Comparison of ENCODE assay signal across 18 cellular contexts in genomic region chr7:45689797-45690761, GRCh38.
DNase-seq lines count a peak whose midpoint lies in the region; ATAC-seq and TF ChIP-seq lines count a peak whose summit lies in the region.
"Had no signal": no experiment of that assay in that cellular context is flagged by ENCODE, and none has a peak within 500 bp of the region (broad histone marks: within the 10 kb centered on the region; RNA-seq: fewer than 3 reads in every experiment).

No MANE protein-coding gene starts in this region.

- H3K4me1 ChIP-seq in endodermal cell (ENCODE audit: control insufficient read depth, insufficient read depth, low read length) (no peaks in the 10 kb centered on the region), mesodermal cell (ENCODE audit: control insufficient read depth, insufficient read depth, low read length, poor library complexity, severe bottlenecking) (peaks cover 15% of the 10 kb centered on the region), suprapubic skin (no peaks in the 10 kb centered on the region)
- H3K4me1 ChIP-seq: gastrocnemius medialis had no signal

- no peak for TF ChIP-seq CTCF in endodermal cell (conservative IDR thresholded peaks at IDR 0.05)
- TF ChIP-seq CTCF in suprapubic skin (IDR thresholded peaks at IDR 0.05), result no peak

- H3K9ac ChIP-seq in endodermal cell (ENCODE audit: extremely low read depth, low read length, poor library complexity, severe bottlenecking), result no peak overlapping the region

- H3K27me3 Mint-ChIP-seq in activated CD4-positive, alpha-beta memory T cell treated with anti-CD3 and anti-CD28 coated beads, Interleukin-2, amount 10 ng/mL, durations not matched to agents 7 days and 5 days, result no peaks in the 10 kb centered on the region
- no peaks in the 10 kb centered on the region for H3K27me3 Mint-ChIP-seq in activated CD4-positive, alpha-beta memory T cell treated with anti-CD3 and anti-CD28 coated beads for 36 hours
- H3K27me3 Mint-ChIP-seq in endodermal cell (ENCODE audit: insufficient read depth), result no peaks in the 10 kb centered on the region

- H3K36me3 Mint-ChIP-seq in activated CD4-positive, alpha-beta memory T cell treated with anti-CD3 and anti-CD28 coated beads, Interleukin-2, amount 10 ng/mL, durations not matched to agents 7 days and 5 days (ENCODE audit: low read depth), result no peaks in the 10 kb centered on the region
- H3K36me3 Mint-ChIP-seq in activated CD4-positive, alpha-beta memory T cell treated with anti-CD3 and anti-CD28 coated beads for 36 hours, result no peaks in the 10 kb centered on the region
- H3K36me3 Mint-ChIP-seq in endodermal cell (ENCODE audit: low read depth), result no peaks in the 10 kb centered on the region
- H3K36me3 Mint-ChIP-seq: mesothelial cell of epicardium had no signal

- H3K4me3 Mint-ChIP-seq in activated CD4-positive, alpha-beta memory T cell treated with anti-CD3 and anti-CD28 coated beads, Interleukin-2, amount 10 ng/mL, durations not matched to agents 7 days and 5 days, result no peak overlapping the region
- no peak overlapping the region for H3K4me3 Mint-ChIP-seq in activated CD4-positive, alpha-beta memory T cell treated with anti-CD3 and anti-CD28 coated beads for 36 hours
- no peak overlapping the region for H3K4me3 Mint-ChIP-seq in endodermal cell
- H3K4me3 Mint-ChIP-seq: mesothelial cell of epicardium had no signal

- no peaks in the 10 kb centered on the region for H3K9me3 Mint-ChIP-seq in activated CD4-positive, alpha-beta memory T cell treated with anti-CD3 and anti-CD28 coated beads, Interleukin-2, amount 10 ng/mL, durations not matched to agents 7 days and 5 days
- H3K9me3 Mint-ChIP-seq in activated CD4-positive, alpha-beta memory T cell treated with anti-CD3 and anti-CD28 coated beads for 36 hours, result no peaks in the 10 kb centered on the region
- no peaks in the 10 kb centered on the region for H3K9me3 Mint-ChIP-seq in endodermal cell

- H3K27me3 ChIP-seq in endodermal cell (ENCODE audit: control insufficient read depth, insufficient read depth, low read length, poor library complexity, severe bottlenecking) (no peaks in the 10 kb centered on the region), suprapubic skin (no peaks in the 10 kb centered on the region)
- H3K27me3 ChIP-seq: gastrocnemius medialis had no signal

- intact Hi-C loops in activated CD4-positive, alpha-beta memory T cell treated with anti-CD3 and anti-CD28 coated beads for 36 hours (cut with micrococcal nuclease), result no loop called here

- H3K27ac ChIP-seq in endodermal cell (ENCODE audit: low read depth, low read length), result no peak overlapping the region
- peak overlapping the region; percentile 64 for H3K27ac ChIP-seq in mesodermal cell (ENCODE audit: low read depth, low read length, severe bottlenecking)
- H3K27ac ChIP-seq in suprapubic skin, result no peak overlapping the region
- H3K27ac ChIP-seq: gastrocnemius medialis, HL-60 had no signal

- H3K9me3 ChIP-seq in endodermal cell (ENCODE audit: control insufficient read depth, low read length) (no peaks in the 10 kb centered on the region), mesodermal cell (ENCODE audit: control insufficient read depth, low read length) (no peaks in the 10 kb centered on the region), suprapubic skin (no peaks in the 10 kb centered on the region)
- H3K9me3 ChIP-seq: gastrocnemius medialis had no signal

- H3K4me1 Mint-ChIP-seq in activated CD4-positive, alpha-beta memory T cell treated with anti-CD3 and anti-CD28 coated beads, Interleukin-2, amount 10 ng/mL, durations not matched to agents 7 days and 5 days, result peaks cover 4% of the 10 kb centered on the region
- H3K4me1 Mint-ChIP-seq in activated CD4-positive, alpha-beta memory T cell treated with anti-CD3 and anti-CD28 coated beads for 36 hours (ENCODE audit: low read depth), result no peaks in the 10 kb centered on the region
- peaks cover 6% of the 10 kb centered on the region for H3K4me1 Mint-ChIP-seq in endodermal cell
- H3K4me1 Mint-ChIP-seq: mesothelial cell of epicardium had no signal

- POLR2A ChIA-PET in activated CD4-positive, alpha-beta memory T cell treated with anti-CD3 and anti-CD28 coated beads, Interleukin-2, amount 10 ng/mL, durations not matched to agents 7 days and 5 days (lab: Charles Lee), result no interaction called here
- POLR2A ChIA-PET in activated CD4-positive, alpha-beta memory T cell treated with anti-CD3 and anti-CD28 coated beads for 36 hours (lab: Charles Lee), result no interaction called here

- H3K4me3 ChIP-seq in endodermal cell (ENCODE audit: low read length) (no peak overlapping the region), mesodermal cell (ENCODE audit: extremely low read depth, insufficient read depth, low read length, poor library complexity, severe bottlenecking) (no peak overlapping the region), suprapubic skin (no peak overlapping the region)
- H3K4me3 ChIP-seq: gastrocnemius medialis had no signal

- TF ChIP-seq POLR2A in suprapubic skin (IDR thresholded peaks at IDR 0.05), result no peak

- TF ChIP-seq EP300 in suprapubic skin (IDR thresholded peaks at IDR 0.05), result no peak

- CTCF ChIA-PET in activated CD4-positive, alpha-beta memory T cell treated with anti-CD3 and anti-CD28 coated beads, Interleukin-2, amount 10 ng/mL, durations not matched to agents 7 days and 5 days (lab: Charles Lee), result no interaction called here
- CTCF ChIA-PET in activated CD4-positive, alpha-beta memory T cell treated with anti-CD3 and anti-CD28 coated beads for 36 hours (lab: Charles Lee), result no interaction called here

- DNase-seq in activated CD4-positive, alpha-beta memory T cell treated with anti-CD3 and anti-CD28 coated beads, Interleukin-2, amount 10 ng/mL, durations not matched to agents 7 days and 5 days, result peak; percentile 14
- no peak for DNase-seq in activated CD4-positive, alpha-beta memory T cell treated with anti-CD3 and anti-CD28 coated beads for 36 hours
- DNase-seq in endodermal cell, result peak; percentile 30
- peak; percentile 49 to 72 for DNase-seq in suprapubic skin (ENCODE audit: low spot score in 2 of 2)
- no peak for DNase-seq in ureter (ENCODE audit: low spot score)
- no peak for DNase-seq in kidney tubule cell (ENCODE audit: low spot score)
- DNase-seq: activated effector memory CD4-positive, alpha-beta T cell treated with anti-CD3 and anti-CD28 coated beads, Interleukin-2, amount 50 U/mL, for 16 hours; gastrocnemius medialis; NCI-H1092 treated with DMSO at 0.1 percent for 48 hours; NCI-H2171 treated with DMSO at 0.1 percent for 48 hours; NCI-H82; nucleus accumbens; small intestine had no signal

- 92 to 94% methylated on average over 10 to 15 of the region's 15 CpGs for WGBS in endodermal cell (ENCODE audit: insufficient coverage in 1 of 2, insufficient read length in 1 of 2), 2 experiments
- 92 to 95% methylated on average over 13 to 15 of the region's 15 CpGs for WGBS in mesodermal cell (ENCODE audit: insufficient coverage in 2 of 2), 2 experiments
- WGBS in suprapubic skin, result 79% methylated on average over 8 of the region's 15 CpGs

- H3K36me3 ChIP-seq in endodermal cell (ENCODE audit: control insufficient read depth, insufficient read depth, low read length), result no peaks in the 10 kb centered on the region
- no peaks in the 10 kb centered on the region for H3K36me3 ChIP-seq in mesodermal cell (ENCODE audit: control insufficient read depth, insufficient read depth, low read length)
- H3K36me3 ChIP-seq in suprapubic skin, result no peaks in the 10 kb centered on the region
- H3K36me3 ChIP-seq: gastrocnemius medialis had no signal

- no peak for ATAC-seq in GM21447 (IDR thresholded peaks at IDR 0.05; ENCODE audit: unreplicated experiment)
- ATAC-seq: gastrocnemius medialis, Panc1 had no signal

- no peak overlapping the region for H3K27ac Mint-ChIP-seq in activated CD4-positive, alpha-beta memory T cell treated with anti-CD3 and anti-CD28 coated beads, Interleukin-2, amount 10 ng/mL, durations not matched to agents 7 days and 5 days
- H3K27ac Mint-ChIP-seq in activated CD4-positive, alpha-beta memory T cell treated with anti-CD3 and anti-CD28 coated beads for 36 hours, result no peak overlapping the region
- H3K27ac Mint-ChIP-seq in endodermal cell, result peak overlapping the region; percentile 86
- H3K27ac Mint-ChIP-seq: mesothelial cell of epicardium had no signal

Comparison
In these comparisons a context has a peak if more than half of its experiments do, and no peak if none do; other contexts are left out.
1. DNase-seq: peak in activated CD4-positive, alpha-beta memory T cell treated with anti-CD3 and anti-CD28 coated beads, Interleukin-2, amount 10 ng/mL, durations not matched to agents 7 days and 5 days (single experiment), endodermal cell (single experiment) and suprapubic skin (2 of 2); none in activated CD4-positive, alpha-beta memory T cell treated with anti-CD3 and anti-CD28 coated beads for 36 hours (single experiment), ureter (single experiment) and kidney tubule cell (single experiment).